Comparison of ENCODE assay signal across 17 cellular contexts in the genomic region with DNA sequence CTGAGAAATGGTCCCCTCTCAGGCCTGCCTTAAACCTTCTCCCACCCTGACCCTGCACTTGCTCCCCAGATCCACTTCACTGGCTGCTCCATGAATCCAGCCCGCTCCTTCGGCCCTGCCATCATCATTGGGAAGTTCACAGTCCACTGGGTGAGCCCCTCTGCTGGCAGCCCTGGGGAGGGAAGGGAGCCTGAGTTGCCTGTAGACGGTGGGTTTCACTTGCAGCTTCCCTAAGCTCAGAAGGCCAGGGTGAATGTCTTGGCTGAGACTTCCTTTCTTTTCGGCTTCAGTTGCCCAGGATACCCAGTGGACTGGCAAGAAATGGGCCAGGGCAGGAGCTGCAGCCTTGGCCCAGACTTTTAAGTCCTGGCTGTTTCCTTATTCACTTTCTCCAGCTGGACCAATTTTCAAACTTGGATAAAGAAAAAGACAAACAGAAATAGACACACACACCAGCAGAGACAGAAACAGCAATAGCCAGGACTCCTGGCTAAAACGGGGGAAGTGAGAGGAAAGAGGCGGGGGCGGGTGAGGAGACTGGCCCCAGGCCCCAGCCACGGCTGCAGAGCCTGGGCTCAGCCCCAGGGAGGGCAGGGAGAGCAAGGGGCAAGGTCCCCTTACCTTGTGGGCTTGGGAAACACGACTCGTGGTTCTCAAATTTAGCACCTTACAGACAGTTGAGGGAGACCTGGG. TPM values are rescaled to one million over a fixed set of nuclear protein-coding genes. Genes with fewer than 3 reads are reported as not detected.
DNase-seq lines count a peak whose midpoint lies in the region; FAIRE-seq and TF ChIP-seq lines count a peak whose summit lies in the region.
"Had no signal": no experiment of that assay in that cellular context is flagged by ENCODE, and none has a peak within 500 bp of the region (broad histone marks: within the 10 kb centered on the region; RNA-seq: fewer than 3 reads in every experiment).

No MANE protein-coding gene starts in this region.

- no peak overlapping the region for H3K27ac ChIP-seq in kidney (ENCODE audit: low read depth in 2 of 2, low read length in 2 of 2)
- H3K27ac ChIP-seq in spleen = no peak overlapping the region
- H3K27ac ChIP-seq: hepatocyte, lower lobe of right lung had no signal

- peaks cover 3% of the 10 kb centered on the region for H3K27me3 Mint-ChIP-seq in dendritic cell treated with granulocyte-macrophage colony-stimulating factor and Interleukin-4, amounts not matched to agents 40 ng/mL and 50 ng/mL, for 4 days
- H3K27me3 Mint-ChIP-seq: activated naive CD4-positive, alpha-beta T cell treated with anti-CD3 and anti-CD28 coated beads, Interleukin-2, amount 50 U/mL, for 24 hours had no signal

- peak overlapping the region; percentile 54 for H3K27ac Mint-ChIP-seq in dendritic cell treated with granulocyte-macrophage colony-stimulating factor and Interleukin-4, amounts not matched to agents 40 ng/mL and 50 ng/mL, for 4 days
- H3K27ac Mint-ChIP-seq: activated naive CD4-positive, alpha-beta T cell treated with anti-CD3 and anti-CD28 coated beads, Interleukin-2, amount 50 U/mL, for 24 hours; HFFc6 had no signal

- H3K4me1 Mint-ChIP-seq in dendritic cell treated with granulocyte-macrophage colony-stimulating factor and Interleukin-4, amounts not matched to agents 40 ng/mL and 50 ng/mL, for 4 days (ENCODE audit: low read depth) = peaks cover 58% of the 10 kb centered on the region
- H3K4me1 Mint-ChIP-seq: activated naive CD4-positive, alpha-beta T cell treated with anti-CD3 and anti-CD28 coated beads, Interleukin-2, amount 50 U/mL, for 24 hours had no signal

- WGBS in spleen, 5 donors = 64 to 76% (median 71%) methylated on average over 10 of the region's 10 CpGs

- no peaks in the 10 kb centered on the region for H3K36me3 ChIP-seq in H7 (replicated peaks; ENCODE audit: control insufficient read depth, insufficient read depth, low read length)
- no peaks in the 10 kb centered on the region for H3K36me3 ChIP-seq in kidney (ENCODE audit: control insufficient read depth in 1 of 2, insufficient read depth in 2 of 2, low read length in 2 of 2)
- H3K36me3 ChIP-seq in spleen = no peaks in the 10 kb centered on the region
- H3K36me3 ChIP-seq: lower lobe of right lung had no signal

- H3K4me3 ChIP-seq in H7 (ENCODE audit: insufficient read depth, low read depth, low read length) (no peak overlapping the region), kidney (ENCODE audit: low read length in 2 of 2) (peak overlapping the region; percentile 15 to 16), spleen (no peak overlapping the region)
- H3K4me3 ChIP-seq: hepatocyte, lower lobe of right lung had no signal

- no peaks in the 10 kb centered on the region for H3K36me3 Mint-ChIP-seq in dendritic cell treated with granulocyte-macrophage colony-stimulating factor and Interleukin-4, amounts not matched to agents 40 ng/mL and 50 ng/mL, for 4 days (ENCODE audit: low read depth)
- H3K36me3 Mint-ChIP-seq: activated naive CD4-positive, alpha-beta T cell treated with anti-CD3 and anti-CD28 coated beads, Interleukin-2, amount 50 U/mL, for 24 hours had no signal

- H3K4me1 ChIP-seq in kidney (ENCODE audit: control insufficient read depth in 1 of 2, insufficient read depth in 1 of 2, low read depth in 1 of 2, low read length in 2 of 2) = peaks cover 10 to 12% of the 10 kb centered on the region in 2 donors
- H3K4me1 ChIP-seq in spleen = peaks cover 0 to 13% (median 0%) of the 10 kb centered on the region in 6 donors

- H3K9me3 ChIP-seq in kidney (ENCODE audit: control insufficient read depth in 1 of 2, low read length in 2 of 2) (no peaks in the 10 kb centered on the region), spleen (no peaks in the 10 kb centered on the region)
- H3K9me3 ChIP-seq: lower lobe of right lung had no signal

- intact Hi-C loops in dendritic cell treated with granulocyte-macrophage colony-stimulating factor and Interleukin-4, amounts not matched to agents 40 ng/mL and 50 ng/mL, for 4 days (cut with micrococcal nuclease) = loop anchor here (1.0 kb wide), 1 partner anchor 7 kb away; no protein-coding TSS in a partner anchor
- intact Hi-C loops in kidney (cut with DNase I) = no loop called here
- intact Hi-C loops in spleen (cut with DNase I; ENCODE audit: low total_unique reads) = no loop called here

- H3K4me3 Mint-ChIP-seq in dendritic cell treated with granulocyte-macrophage colony-stimulating factor and Interleukin-4, amounts not matched to agents 40 ng/mL and 50 ng/mL, for 4 days = no peak overlapping the region
- H3K4me3 Mint-ChIP-seq: activated naive CD4-positive, alpha-beta T cell treated with anti-CD3 and anti-CD28 coated beads, Interleukin-2, amount 50 U/mL, for 24 hours; HFFc6 had no signal

- no peaks in the 10 kb centered on the region for H3K27me3 ChIP-seq in H7 (ENCODE audit: control insufficient read depth, insufficient read depth, low read length)
- H3K27me3 ChIP-seq in spleen (replicated peaks in 1 of 7) = peaks cover 0 to 27% (median 0%) of the 10 kb centered on the region in 7 donors

- TF ChIP-seq CTCF in kidney (IDR thresholded peaks at IDR 0.05; ENCODE audit: borderline replicate concordance, extremely low read depth, insufficient read depth) = no peak
- no peak for TF ChIP-seq CTCF in spleen (IDR thresholded peaks at IDR 0.05 in 8 of 11, conservative IDR thresholded peaks at IDR 0.05 in 3 of 11)
- no peak for TF ChIP-seq CTCF in D721Med (IDR thresholded peaks at IDR 0.05; ENCODE audit: insufficient read depth, missing control alignments)

- no peak for TF ChIP-seq POLR2A in spleen (IDR thresholded peaks at IDR 0.05)

- no peak overlapping the region for H3K9ac ChIP-seq in kidney (ENCODE audit: low read length in 2 of 2)

- no peaks in the 10 kb centered on the region for H3K9me3 Mint-ChIP-seq in dendritic cell treated with granulocyte-macrophage colony-stimulating factor and Interleukin-4, amounts not matched to agents 40 ng/mL and 50 ng/mL, for 4 days
- H3K9me3 Mint-ChIP-seq: activated naive CD4-positive, alpha-beta T cell treated with anti-CD3 and anti-CD28 coated beads, Interleukin-2, amount 50 U/mL, for 24 hours; HFFc6 had no signal

- FAIRE-seq in kidney (lab: Jason Lieb, UNC) = no peak
- no peak for FAIRE-seq in D721Med (lab: Jason Lieb, UNC)

- DNase-seq in H7 (peak; percentile 52), kidney (peak; percentile 43), spleen (peak; percentile 67), mucosa of gallbladder (ENCODE audit: low spot score) (no peak), kidney glomerular epithelial cell (lab: John Stamatoyannopoulos, UW) (no peak), D721Med (ENCODE audit: insufficient read length, low spot score) (no peak)
- DNase-seq in stimulated activated CD4-positive, alpha-beta T cell treated with anti-CD3 and anti-CD28 coated beads, Interleukin-1b, Interleukin-23, amount 100 ng/mL, for 48 hours = no peak
- DNase-seq: activated CD8-positive, alpha-beta memory T cell treated with anti-CD3 and anti-CD28 coated beads, Interleukin-2, amount 50 U/mL, for 48 hours; DMS79 treated with DMSO at 0.1 percent for 48 hours; NCI-H524 treated with DMSO at 0.1 percent for 48 hours had no signal

RNA-seq across cellular contexts. Expression of a gene that starts 2.1 kb away (rescaled TPM):
- total RNA-seq in H7 (2014; rRNA removed; shearing (Covaris generic)) = not detected in 2 replicates
- 12.0 TPM for total RNA-seq in kidney
- 74.1 TPM for polyA plus RNA-seq in kidney (ENCODE audit: insufficient read depth, low read depth, low replicate concordance)
- under 1 TPM in 1 of 7 donors, not detected in 6; 0.36 TPM for total RNA-seq in spleen
- polyA plus RNA-seq in spleen = under 1 TPM in 1 of 3 donors, not detected in 2; 0.03 TPM
- 0.32 TPM for total RNA-seq in mucosa of gallbladder
- total RNA-seq: hepatocyte, HFFc6 had no signal

RNA-seq across cellular contexts. Expression of a gene that starts 13.2 kb away (rescaled TPM):
- 1.7 and 2.9 TPM in 2 replicates for total RNA-seq in H7 (2014; rRNA removed; shearing (Covaris generic))
- total RNA-seq in kidney (0.91 TPM), spleen (under 1 TPM in 3 of 7 donors, not detected in 4; 0.26 to 0.46 (median 0.30) TPM), mucosa of gallbladder (1.6 TPM)
- polyA plus RNA-seq in kidney (ENCODE audit: insufficient read depth, low read depth, low replicate concordance) (0.99 TPM), spleen (under 1 TPM in 2 of 3 donors, not detected in 1; 0.05 to 0.45 TPM)
- total RNA-seq: HFFc6, omental fat pad had no signal

RNA-seq across cellular contexts. Expression of a gene that starts 24.3 kb away (rescaled TPM):
- total RNA-seq in H7 (2014; rRNA removed; shearing (Covaris generic)) = not detected in 2 replicates
- total RNA-seq in kidney (122 TPM), spleen (not detected), mucosa of gallbladder (not detected)
- polyA plus RNA-seq in kidney (ENCODE audit: insufficient read depth, low read depth, low replicate concordance) (666 TPM), spleen (not detected)
- total RNA-seq: cerebellum, HFFc6, lower lobe of right lung, omental fat pad had no signal

RNA-seq across cellular contexts. Expression of a gene that starts 50.5 kb away (rescaled TPM):
- total RNA-seq in H7 (2014; rRNA removed; shearing (Covaris generic)) = 80.6 and 85.1 TPM in 2 replicates
- 7.7 TPM for total RNA-seq in kidney
- polyA plus RNA-seq in kidney (ENCODE audit: insufficient read depth, low read depth, low replicate concordance) = 5.0 TPM
- total RNA-seq in spleen = 10 to 100 TPM in 4 of 7 donors, 1 to 10 TPM in 3; 8.1 to 21.1 (median 11.3) TPM
- 1 to 10 TPM; 3.4 to 6.9 (median 5.8) TPM for polyA plus RNA-seq in spleen
- total RNA-seq in mucosa of gallbladder = 16.6 TPM

Comparison
In these comparisons a context has a peak if more than half of its experiments do, and no peak if none do; other contexts are left out.
1. DNase-seq: peak in H7 (single experiment), kidney (single experiment) and spleen (single experiment); none in mucosa of gallbladder (single experiment), stimulated activated CD4-positive, alpha-beta T cell treated with anti-CD3 and anti-CD28 coated beads, Interleukin-1b, Interleukin-23, amount 100 ng/mL, for 48 hours (single experiment), kidney glomerular epithelial cell (single experiment) and D721Med (single experiment).
2. H3K4me3 ChIP-seq: peak in kidney (2 of 2); none in H7 (single experiment) and spleen (0 of 8).
3. RNA of a gene that starts 24.3 kb away (total RNA-seq): 122 TPM in kidney (single experiment); not detected in H7, not detected in spleen and not detected in mucosa of gallbladder (single experiment); every median in the first group is over 100 times any median in the second.